In the genomic region with DNA sequence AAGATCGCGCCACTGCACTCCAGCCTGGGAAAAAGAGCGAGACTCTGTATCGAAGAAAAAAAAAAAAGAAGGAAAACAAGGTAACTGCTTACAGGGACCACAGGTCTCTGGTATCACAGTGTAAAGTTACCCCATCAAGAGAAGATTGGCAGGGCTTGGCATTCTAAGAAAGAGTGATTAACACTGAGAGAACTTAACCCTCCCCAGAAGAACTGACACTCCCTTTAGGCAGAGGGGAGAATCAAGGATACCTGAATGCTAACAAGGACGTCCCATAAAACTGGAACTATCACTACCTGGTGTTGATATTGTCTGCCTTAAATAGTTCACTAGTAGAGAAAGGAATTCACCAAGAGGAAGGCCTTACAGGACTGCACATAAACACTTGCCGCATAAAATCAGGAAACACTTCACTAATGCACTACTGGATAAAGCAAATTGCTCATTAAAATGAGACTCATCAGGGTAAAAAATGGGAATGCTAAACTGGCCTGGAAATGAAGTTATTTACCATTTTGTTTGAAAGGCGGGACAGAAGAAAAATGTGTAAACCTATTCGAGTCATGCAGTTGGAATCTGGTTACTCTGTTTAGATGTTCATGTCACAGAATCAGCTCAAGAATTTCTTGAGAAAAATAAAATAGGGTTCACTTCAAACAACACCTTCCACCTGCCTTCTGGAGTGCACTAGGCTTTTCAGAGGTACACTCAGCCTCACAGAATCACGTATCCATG, we compare ENCODE assay signal across 15 cellular contexts.
A peak's percentile ranks its signal among the peaks of the same experiment; 100 is the strongest.
DNase-seq lines count a peak whose midpoint lies in the region; ATAC-seq and TF ChIP-seq lines count a peak whose summit lies in the region.
"Had no signal": no experiment of that assay in that cellular context is flagged by ENCODE, and none has a peak within 500 bp of the region (broad histone marks: within the 10 kb centered on the region; RNA-seq: fewer than 3 reads in every experiment).

No MANE protein-coding gene starts in this region.

- H3K27me3 Mint-ChIP-seq in stimulated activated naive CD8-positive, alpha-beta T cell treated with anti-CD3 and anti-CD28 coated beads, Interleukin-15, Interleukin-2, amounts not matched to agents 100 ng/mL and 50 ng/mL, for 24 hours, result no peaks in the 10 kb centered on the region
- H3K27me3 Mint-ChIP-seq in activated T-helper 2 cell treated with anti-CD3 and anti-CD28 coated beads, Interferon-gamma antibody, Interleukin-2, Interleukin-4, amounts not matched to agents 10 μg/mL and 5 μg/mL and 100 μg/mL, durations not matched to agents 14 hours and 24 hours and 36 hours (ENCODE audit: low read depth), result no peaks in the 10 kb centered on the region

- peak overlapping the region; percentile 92 for H3K27ac Mint-ChIP-seq in stimulated activated naive CD8-positive, alpha-beta T cell treated with anti-CD3 and anti-CD28 coated beads, Interleukin-15, Interleukin-2, amounts not matched to agents 100 ng/mL and 50 ng/mL, for 24 hours
- H3K27ac Mint-ChIP-seq in activated T-helper 2 cell treated with anti-CD3 and anti-CD28 coated beads, Interferon-gamma antibody, Interleukin-2, Interleukin-4, amounts not matched to agents 10 μg/mL and 5 μg/mL and 100 μg/mL, durations not matched to agents 14 hours and 24 hours and 36 hours, result peak overlapping the region; percentile 95

- TF ChIP-seq CTCF in GM20000 (IDR thresholded peaks at IDR 0.05; ENCODE audit: extremely low read depth, missing control alignments), result no peak
- no peak for TF ChIP-seq CTCF in dorsolateral prefrontal cortex (IDR thresholded peaks at IDR 0.05 in 54 of 56, conservative IDR thresholded peaks at IDR 0.05 in 2 of 56; ENCODE audit: low read depth in 1 of 56, partially characterized antibody in 56 of 56)

- H3K27me3 ChIP-seq in dorsolateral prefrontal cortex, result no peaks in the 10 kb centered on the region
- H3K27me3 ChIP-seq: spleen had no signal

- H3K36me3 Mint-ChIP-seq in stimulated activated naive CD8-positive, alpha-beta T cell treated with anti-CD3 and anti-CD28 coated beads, Interleukin-15, Interleukin-2, amounts not matched to agents 100 ng/mL and 50 ng/mL, for 24 hours (ENCODE audit: low read depth), result peaks cover 11% of the 10 kb centered on the region
- H3K36me3 Mint-ChIP-seq in activated T-helper 2 cell treated with anti-CD3 and anti-CD28 coated beads, Interferon-gamma antibody, Interleukin-2, Interleukin-4, amounts not matched to agents 10 μg/mL and 5 μg/mL and 100 μg/mL, durations not matched to agents 14 hours and 24 hours and 36 hours (ENCODE audit: low read depth), result peaks cover 25% of the 10 kb centered on the region

- no peak overlapping the region for H3K4me3 Mint-ChIP-seq in stimulated activated naive CD8-positive, alpha-beta T cell treated with anti-CD3 and anti-CD28 coated beads, Interleukin-15, Interleukin-2, amounts not matched to agents 100 ng/mL and 50 ng/mL, for 24 hours
- no peak overlapping the region for H3K4me3 Mint-ChIP-seq in activated T-helper 2 cell treated with anti-CD3 and anti-CD28 coated beads, Interferon-gamma antibody, Interleukin-2, Interleukin-4, amounts not matched to agents 10 μg/mL and 5 μg/mL and 100 μg/mL, durations not matched to agents 14 hours and 24 hours and 36 hours (ENCODE audit: low read depth)
- H3K4me3 Mint-ChIP-seq: nephron had no signal

- ATAC-seq in stimulated activated naive CD8-positive, alpha-beta T cell treated with anti-CD3 and anti-CD28 coated beads, Interleukin-15, Interleukin-2, amounts not matched to agents 100 U/mL and 50 U/mL, for 24 hours, result no peak
- ATAC-seq in left colon, result peak; percentile 78
- ATAC-seq in GM19455 (IDR thresholded peaks at IDR 0.05; ENCODE audit: unreplicated experiment), result no peak

- H3K9me3 Mint-ChIP-seq in stimulated activated naive CD8-positive, alpha-beta T cell treated with anti-CD3 and anti-CD28 coated beads, Interleukin-15, Interleukin-2, amounts not matched to agents 100 ng/mL and 50 ng/mL, for 24 hours, result no peaks in the 10 kb centered on the region
- no peaks in the 10 kb centered on the region for H3K9me3 Mint-ChIP-seq in activated T-helper 2 cell treated with anti-CD3 and anti-CD28 coated beads, Interferon-gamma antibody, Interleukin-2, Interleukin-4, amounts not matched to agents 10 μg/mL and 5 μg/mL and 100 μg/mL, durations not matched to agents 14 hours and 24 hours and 36 hours
- H3K9me3 Mint-ChIP-seq: nephron had no signal

- intact Hi-C loops in activated T-helper 2 cell treated with anti-CD3 and anti-CD28 coated beads, Interferon-gamma antibody, Interleukin-2, Interleukin-4, amounts not matched to agents 10 μg/mL and 5 μg/mL and 100 μg/mL, durations not matched to agents 14 hours and 24 hours and 36 hours (cut with micrococcal nuclease), result loop anchor here (1.0 kb wide), 1 partner anchor 31 kb away; no protein-coding TSS in a partner anchor
- intact Hi-C loops in left colon (cut with DNase I, micrococcal nuclease) (no loop called here), dorsolateral prefrontal cortex (cut with DNase I) (loop anchor here (2.0 to 10.0 kb wide), 2 partner anchors 61 to 123 kb away; a partner anchor contains a TSS)

- H3K4me1 Mint-ChIP-seq in stimulated activated naive CD8-positive, alpha-beta T cell treated with anti-CD3 and anti-CD28 coated beads, Interleukin-15, Interleukin-2, amounts not matched to agents 100 ng/mL and 50 ng/mL, for 24 hours (ENCODE audit: low read depth), result peaks cover 84% of the 10 kb centered on the region
- peaks cover 54% of the 10 kb centered on the region for H3K4me1 Mint-ChIP-seq in activated T-helper 2 cell treated with anti-CD3 and anti-CD28 coated beads, Interferon-gamma antibody, Interleukin-2, Interleukin-4, amounts not matched to agents 10 μg/mL and 5 μg/mL and 100 μg/mL, durations not matched to agents 14 hours and 24 hours and 36 hours (ENCODE audit: low read depth)
- H3K4me1 Mint-ChIP-seq: nephron had no signal

- no peak overlapping the region for H3K27ac ChIP-seq in dorsolateral prefrontal cortex
- H3K27ac ChIP-seq: spleen had no signal

- no peak overlapping the region for H3K4me3 ChIP-seq in dorsolateral prefrontal cortex
- H3K4me3 ChIP-seq: spleen had no signal

- DNase-seq in stimulated activated naive CD8-positive, alpha-beta T cell treated with anti-CD3 and anti-CD28 coated beads, Interleukin-15, Interleukin-2, amounts not matched to agents 100 U/mL and 50 U/mL, for 24 hours, result no peak
- no peak for DNase-seq in activated T-helper 2 cell treated with anti-CD3 and anti-CD28 coated beads, Interferon-gamma antibody, Interleukin-2, Interleukin-4, amounts not matched to agents 10 μg/mL and 5 μg/mL and 100 μg/mL, durations not matched to agents 14 hours and 24 hours and 36 hours (ENCODE audit: low spot score)
- no peak for DNase-seq in left colon
- DNase-seq in GM20000 (ENCODE audit: low spot score), result no peak
- no peak for DNase-seq in effector CD8-positive, alpha-beta T cell (lab: John Stamatoyannopoulos, UW)
- DNase-seq in dorsolateral prefrontal cortex, result no peak
- DNase-seq: activated CD8-positive, alpha-beta memory T cell treated with anti-CD3 and anti-CD28 coated beads, Interleukin-2, amount 50 U/mL, for 48 hours; C1 segment of cervical spinal cord; caudate nucleus; NCI-H446; RPMI8226; spleen had no signal

Comparison
In these comparisons a context has a peak if more than half of its experiments do, and no peak if none do; other contexts are left out.
1. intact Hi-C loops: an anchor here in activated T-helper 2 cell treated with anti-CD3 and anti-CD28 coated beads, Interferon-gamma antibody, Interleukin-2, Interleukin-4, amounts not matched to agents 10 μg/mL and 5 μg/mL and 100 μg/mL, durations not matched to agents 14 hours and 24 hours and 36 hours (1.0 kb wide) and dorsolateral prefrontal cortex (2.0 to 10.0 kb wide); none called in left colon.